Comparison of ENCODE assay signal across 14 cellular contexts in the genomic region with DNA sequence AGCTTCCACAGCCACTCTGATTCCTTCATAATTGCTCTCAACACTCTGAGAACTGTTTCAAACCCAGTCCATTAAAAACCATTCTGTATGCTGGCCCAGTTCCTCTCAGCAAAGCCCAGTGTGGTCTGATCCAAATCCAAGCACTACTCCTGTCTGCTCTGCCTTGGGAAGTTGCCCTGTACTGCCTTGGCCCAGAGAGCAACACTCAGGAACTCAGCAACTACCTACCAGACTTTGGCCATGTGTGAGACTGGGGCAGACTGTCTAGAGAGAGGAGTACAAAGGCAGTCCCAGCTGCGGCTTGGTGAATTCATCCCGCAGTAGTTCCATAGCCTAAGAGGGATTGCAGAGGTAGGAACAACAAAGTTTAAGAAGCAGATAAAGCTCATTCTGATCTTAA.
A peak's percentile ranks its signal among the peaks of the same experiment; 100 is the strongest.
DNase-seq lines count a peak whose midpoint lies in the region; ATAC-seq, FAIRE-seq and TF ChIP-seq lines count a peak whose summit lies in the region.
"Had no signal": no experiment of that assay in that cellular context is flagged by ENCODE, and none has a peak within 500 bp of the region (broad histone marks: within the 10 kb centered on the region; RNA-seq: fewer than 3 reads in every experiment).

No MANE protein-coding gene starts in this region.

- no peaks in the 10 kb centered on the region for H3K27me3 Mint-ChIP-seq in stimulated activated naive CD8-positive, alpha-beta T cell treated with anti-CD3 and anti-CD28 coated beads, Interleukin-15, amount 100 ng/mL, for 72 hours

- H3K27me3 ChIP-seq in bronchial epithelial cell (ENCODE audit: control insufficient read depth, insufficient read depth, low read length): no peaks in the 10 kb centered on the region
- H3K27me3 ChIP-seq: MG63, SJCRH30 had no signal

- H3K4me1 Mint-ChIP-seq in stimulated activated naive CD8-positive, alpha-beta T cell treated with anti-CD3 and anti-CD28 coated beads, Interleukin-15, amount 100 ng/mL, for 72 hours: no peaks in the 10 kb centered on the region

- no peak for DNase-seq in stimulated activated naive CD8-positive, alpha-beta T cell treated with anti-CD3 and anti-CD28 coated beads, Interleukin-15, amount 100 ng/mL, for 72 hours
- no peak for DNase-seq in stimulated activated naive CD8-positive, alpha-beta T cell treated with anti-CD3 and anti-CD28 coated beads, Interleukin-15, Interleukin-2, amounts not matched to agents 100 U/mL and 50 U/mL, for 24 hours
- no peak for DNase-seq in bronchial epithelial cell (ENCODE audit: low read depth)
- DNase-seq in sciatic nerve (ENCODE audit: low spot score): no peak
- DNase-seq in NCI-H1694 (lab: John Stamatoyannopoulos, UW): no peak
- DNase-seq in pons (ENCODE audit: low spot score): no peak
- DNase-seq in KG1 (lab: John Stamatoyannopoulos, UW): no peak
- no peak for DNase-seq in DMS 273 treated with DMSO at 0.1 percent for 48 hours (lab: John Stamatoyannopoulos, UW)
- DNase-seq: COR-L47, GM23248, MG63, NCI-H1092 treated with DMSO at 0.1 percent for 48 hours, NCI-H187, SJCRH30 had no signal

- no peak for TF ChIP-seq CTCF in bronchial epithelial cell (IDR thresholded peaks at IDR 0.05; ENCODE audit: insufficient read depth, low read length, severe bottlenecking)

- FAIRE-seq in bronchial epithelial cell (lab: Jason Lieb, UNC): peak; percentile 58

- H3K27ac Mint-ChIP-seq in stimulated activated naive CD8-positive, alpha-beta T cell treated with anti-CD3 and anti-CD28 coated beads, Interleukin-15, amount 100 ng/mL, for 72 hours: peak overlapping the region in 1 of 2 donors; percentile 41

- H3K36me3 ChIP-seq in bronchial epithelial cell (ENCODE audit: control insufficient read depth, insufficient read depth, low read length): no peaks in the 10 kb centered on the region
- H3K36me3 ChIP-seq: MG63, SJCRH30 had no signal

- H3K4me3 ChIP-seq in bronchial epithelial cell (ENCODE audit: low read depth, low read length): no peak overlapping the region
- H3K4me3 ChIP-seq: GM23248, MG63, SJCRH30 had no signal

- no peak overlapping the region for H3K4me3 Mint-ChIP-seq in stimulated activated naive CD8-positive, alpha-beta T cell treated with anti-CD3 and anti-CD28 coated beads, Interleukin-15, amount 100 ng/mL, for 72 hours

- peak; percentile 51 for ATAC-seq in stimulated activated naive CD8-positive, alpha-beta T cell treated with anti-CD3 and anti-CD28 coated beads, Interleukin-15, amount 100 ng/mL, for 72 hours
- ATAC-seq in stimulated activated naive CD8-positive, alpha-beta T cell treated with anti-CD3 and anti-CD28 coated beads, Interleukin-15, Interleukin-2, amounts not matched to agents 100 U/mL and 50 U/mL, for 24 hours: no peak
- peak; percentile 21 for ATAC-seq in sciatic nerve

- intact Hi-C loops in sciatic nerve (cut with DNase I): no loop called here

- H3K9me3 Mint-ChIP-seq in stimulated activated naive CD8-positive, alpha-beta T cell treated with anti-CD3 and anti-CD28 coated beads, Interleukin-15, amount 100 ng/mL, for 72 hours: no peaks in the 10 kb centered on the region
